31 cellular contexts compared by ENCODE assay signal in the genomic region with DNA sequence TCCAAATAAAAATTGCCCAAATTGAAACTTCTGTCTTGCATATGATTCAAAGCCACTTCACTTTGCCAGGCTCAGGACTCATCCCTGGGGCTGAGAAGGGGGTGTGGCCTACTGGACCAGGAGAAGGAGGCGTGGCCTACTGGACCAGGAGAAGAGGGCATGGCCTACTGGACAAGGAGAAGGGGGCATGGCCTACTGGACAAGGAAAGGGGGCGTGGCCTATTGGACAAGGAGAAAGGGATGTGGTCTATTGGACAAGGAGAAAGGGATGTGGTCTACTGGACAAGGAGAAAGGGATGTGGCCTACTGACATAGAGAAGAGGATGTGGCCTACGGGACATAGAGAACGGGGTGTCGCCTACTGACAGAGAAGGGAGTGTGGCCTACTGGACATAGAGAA.
DNase-seq lines count a peak whose midpoint lies in the region; ATAC-seq and TF ChIP-seq lines count a peak whose summit lies in the region.
"Had no signal": no experiment of that assay in that cellular context is flagged by ENCODE, and none has a peak within 500 bp of the region (broad histone marks: within the 10 kb centered on the region; RNA-seq: fewer than 3 reads in every experiment).

No MANE protein-coding gene starts in this region.

- 86% methylated on average over 5 of the region's 5 CpGs for WGBS in esophagus muscularis mucosa

- peaks cover 28% of the 10 kb centered on the region for H3K4me1 Mint-ChIP-seq in GM23338

- DNase-seq in BE2C (peak; percentile 6), GM23338 (ENCODE audit: low spot score) (peak; percentile 85), RKO (ENCODE audit: low spot score) (peak; percentile 8), esophagus muscularis mucosa (ENCODE audit: extremely low spot score) (peak; percentile 86), midbrain (lab: John Stamatoyannopoulos, UW) (no peak), HuH-7 (ENCODE audit: low spot score) (no peak), inferior parietal cortex (ENCODE audit: extremely low spot score) (no peak)
- DNase-seq: activated CD4-positive, alpha-beta T cell treated with anti-CD3 and anti-CD28 coated beads for 4 hours; activated CD8-positive, alpha-beta memory T cell treated with anti-CD3 and anti-CD28 coated beads for 24 hours; activated gamma-delta T cell; activated T-cell treated with anti-CD3 and anti-CD28 coated beads, Interleukin-2, amount 50 U/mL, for 1 hour; C1 segment of cervical spinal cord; Calu3; caudate nucleus; cortex of kidney; gastrocnemius medialis; GOT3; Karpas-422; mesenchymal stem cell; NCI-H1105; NCI-H1930; NCI-H345; NCI-H82; stimulated activated CD4-positive, alpha-beta T cell treated with anti-CD3 and anti-CD28 coated beads, Interleukin-12 subunit alpha, Interleukin-12 subunit beta, amount 100 ng/mL, for 4 hours; stimulated activated CD4-positive, alpha-beta T cell treated with anti-CD3 and anti-CD28 coated beads, Interleukin-4, amount 100 ng/mL, for 1 hour; trophoblast cell had no signal

- no peaks in the 10 kb centered on the region for H3F3A ChIP-seq in GM23338 (replicated peaks; ENCODE audit: low read depth)

- H3K9me3 ChIP-seq in BE2C (no peaks in the 10 kb centered on the region), esophagus muscularis mucosa (no peaks in the 10 kb centered on the region)
- H3K9me3 ChIP-seq: gastrocnemius medialis had no signal

- H3K4me2 ChIP-seq in GM23338 = no peak overlapping the region

- H3K9me3 Mint-ChIP-seq in GM23338 = no peaks in the 10 kb centered on the region
- H3K9me3 Mint-ChIP-seq: stimulated activated effector memory CD8-positive, alpha-beta T cell treated with anti-CD3 and anti-CD28 coated beads, Interleukin-12 subunit alpha, Interleukin-12 subunit beta, amount 100 ng/mL, for 72 hours had no signal

- no peak overlapping the region for H3K27ac Mint-ChIP-seq in GM23338
- H3K27ac Mint-ChIP-seq: progenitor cell of endocrine pancreas; stimulated activated effector memory CD8-positive, alpha-beta T cell treated with anti-CD3 and anti-CD28 coated beads, Interleukin-12 subunit alpha, Interleukin-12 subunit beta, amount 100 ng/mL, for 72 hours had no signal

- no peaks in the 10 kb centered on the region for H3K79me2 ChIP-seq in GM23338 (replicated peaks; ENCODE audit: insufficient read depth)

- TF ChIP-seq EP300 in esophagus muscularis mucosa (IDR thresholded peaks at IDR 0.05) = no peak

- no peak overlapping the region for H2AFZ ChIP-seq in GM23338

- intact Hi-C loops in esophagus muscularis mucosa (cut with DNase I) = no loop called here

- no peak overlapping the region; the same call in 2 of the 3 replicates for H3K4me3 Mint-ChIP-seq in GM23338
- H3K4me3 Mint-ChIP-seq: stimulated activated effector memory CD8-positive, alpha-beta T cell treated with anti-CD3 and anti-CD28 coated beads, Interleukin-12 subunit alpha, Interleukin-12 subunit beta, amount 100 ng/mL, for 72 hours had no signal

- H3K9me2 ChIP-seq in GM23338 (ENCODE audit: insufficient read depth) = peaks cover 9% of the 10 kb centered on the region; the same call in 1 of the 2 replicates

- no peak for TF ChIP-seq CTCF in BE2C (IDR thresholded peaks at IDR 0.05; ENCODE audit: low read depth, low read length)
- TF ChIP-seq CTCF in GM23338 (conservative IDR thresholded peaks at IDR 0.05; ENCODE audit: low read depth in 2 of 2) = no peak
- TF ChIP-seq CTCF in esophagus muscularis mucosa (IDR thresholded peaks at IDR 0.05) = no peak

- H3K36me3 ChIP-seq in BE2C (no peaks in the 10 kb centered on the region), GM23338 (ENCODE audit: insufficient read depth) (no peaks in the 10 kb centered on the region), esophagus muscularis mucosa (no peaks in the 10 kb centered on the region)
- H3K36me3 ChIP-seq: gastrocnemius medialis had no signal

- H3K27me3 ChIP-seq in BE2C (no peaks in the 10 kb centered on the region), GM23338 (ENCODE audit: insufficient read depth) (no peaks in the 10 kb centered on the region), esophagus muscularis mucosa (peaks cover 0 to 28% (median 0%) of the 10 kb centered on the region in 4 donors)

- TF ChIP-seq POLR2A in esophagus muscularis mucosa (IDR thresholded peaks at IDR 0.05; ENCODE audit: low read depth) = no peak

- H4K20me1 ChIP-seq in GM23338 (replicated peaks; ENCODE audit: insufficient read depth) = no peaks in the 10 kb centered on the region

- ATAC-seq in GM23338 (peak; percentile 13; the same call in 2 of the 3 replicates), HG03565 (IDR thresholded peaks at IDR 0.05; ENCODE audit: unreplicated experiment) (no peak)
- ATAC-seq: gastrocnemius medialis; left lobe of liver; sciatic nerve; stimulated activated effector memory CD8-positive, alpha-beta T cell treated with anti-CD3 and anti-CD28 coated beads, Interleukin-12 subunit alpha, Interleukin-12 subunit beta, amount 100 ng/mL, for 72 hours had no signal

- H3K36me3 Mint-ChIP-seq in GM23338 (ENCODE audit: low read depth) = peaks cover 18% of the 10 kb centered on the region; the same call in 2 of the 3 replicates
- H3K36me3 Mint-ChIP-seq: stimulated activated effector memory CD8-positive, alpha-beta T cell treated with anti-CD3 and anti-CD28 coated beads, Interleukin-12 subunit alpha, Interleukin-12 subunit beta, amount 100 ng/mL, for 72 hours had no signal

- H3K4me1 ChIP-seq in BE2C = no peaks in the 10 kb centered on the region
- H3K4me1 ChIP-seq in GM23338 (ENCODE audit: insufficient read depth) = peaks cover 16% of the 10 kb centered on the region
- no peaks in the 10 kb centered on the region for H3K4me1 ChIP-seq in esophagus muscularis mucosa
- H3K4me1 ChIP-seq: gastrocnemius medialis had no signal

- no peak overlapping the region for H3K27ac ChIP-seq in GM23338 (ENCODE audit: low read depth)
- no peak overlapping the region for H3K27ac ChIP-seq in esophagus muscularis mucosa (replicated peaks in 1 of 4)
- H3K27ac ChIP-seq: gastrocnemius medialis had no signal

- no peak overlapping the region for H3K4me3 ChIP-seq in BE2C (ENCODE audit: low read depth, low read length)
- no peak overlapping the region for H3K4me3 ChIP-seq in GM23338
- no peak overlapping the region for H3K4me3 ChIP-seq in esophagus muscularis mucosa
- H3K4me3 ChIP-seq: gastrocnemius medialis had no signal

- H3K27me3 Mint-ChIP-seq in GM23338 (ENCODE audit: insufficient read depth, low read depth, poor library complexity) = peaks cover 10% of the 10 kb centered on the region

TF ChIP-seq in GM23338, 12 proteins besides CTCF, POLR2A, EP300 and RAD21 (continues in another document):
- no peak for TF ChIP-seq POLR2AphosphoS5 (IDR thresholded peaks at IDR 0.05; ENCODE audit: low read depth)
- no peak for TF ChIP-seq ZNF114 (CRISPR knock-in tag; IDR thresholded peaks at IDR 0.05)
- TF ChIP-seq, protein P1, sequence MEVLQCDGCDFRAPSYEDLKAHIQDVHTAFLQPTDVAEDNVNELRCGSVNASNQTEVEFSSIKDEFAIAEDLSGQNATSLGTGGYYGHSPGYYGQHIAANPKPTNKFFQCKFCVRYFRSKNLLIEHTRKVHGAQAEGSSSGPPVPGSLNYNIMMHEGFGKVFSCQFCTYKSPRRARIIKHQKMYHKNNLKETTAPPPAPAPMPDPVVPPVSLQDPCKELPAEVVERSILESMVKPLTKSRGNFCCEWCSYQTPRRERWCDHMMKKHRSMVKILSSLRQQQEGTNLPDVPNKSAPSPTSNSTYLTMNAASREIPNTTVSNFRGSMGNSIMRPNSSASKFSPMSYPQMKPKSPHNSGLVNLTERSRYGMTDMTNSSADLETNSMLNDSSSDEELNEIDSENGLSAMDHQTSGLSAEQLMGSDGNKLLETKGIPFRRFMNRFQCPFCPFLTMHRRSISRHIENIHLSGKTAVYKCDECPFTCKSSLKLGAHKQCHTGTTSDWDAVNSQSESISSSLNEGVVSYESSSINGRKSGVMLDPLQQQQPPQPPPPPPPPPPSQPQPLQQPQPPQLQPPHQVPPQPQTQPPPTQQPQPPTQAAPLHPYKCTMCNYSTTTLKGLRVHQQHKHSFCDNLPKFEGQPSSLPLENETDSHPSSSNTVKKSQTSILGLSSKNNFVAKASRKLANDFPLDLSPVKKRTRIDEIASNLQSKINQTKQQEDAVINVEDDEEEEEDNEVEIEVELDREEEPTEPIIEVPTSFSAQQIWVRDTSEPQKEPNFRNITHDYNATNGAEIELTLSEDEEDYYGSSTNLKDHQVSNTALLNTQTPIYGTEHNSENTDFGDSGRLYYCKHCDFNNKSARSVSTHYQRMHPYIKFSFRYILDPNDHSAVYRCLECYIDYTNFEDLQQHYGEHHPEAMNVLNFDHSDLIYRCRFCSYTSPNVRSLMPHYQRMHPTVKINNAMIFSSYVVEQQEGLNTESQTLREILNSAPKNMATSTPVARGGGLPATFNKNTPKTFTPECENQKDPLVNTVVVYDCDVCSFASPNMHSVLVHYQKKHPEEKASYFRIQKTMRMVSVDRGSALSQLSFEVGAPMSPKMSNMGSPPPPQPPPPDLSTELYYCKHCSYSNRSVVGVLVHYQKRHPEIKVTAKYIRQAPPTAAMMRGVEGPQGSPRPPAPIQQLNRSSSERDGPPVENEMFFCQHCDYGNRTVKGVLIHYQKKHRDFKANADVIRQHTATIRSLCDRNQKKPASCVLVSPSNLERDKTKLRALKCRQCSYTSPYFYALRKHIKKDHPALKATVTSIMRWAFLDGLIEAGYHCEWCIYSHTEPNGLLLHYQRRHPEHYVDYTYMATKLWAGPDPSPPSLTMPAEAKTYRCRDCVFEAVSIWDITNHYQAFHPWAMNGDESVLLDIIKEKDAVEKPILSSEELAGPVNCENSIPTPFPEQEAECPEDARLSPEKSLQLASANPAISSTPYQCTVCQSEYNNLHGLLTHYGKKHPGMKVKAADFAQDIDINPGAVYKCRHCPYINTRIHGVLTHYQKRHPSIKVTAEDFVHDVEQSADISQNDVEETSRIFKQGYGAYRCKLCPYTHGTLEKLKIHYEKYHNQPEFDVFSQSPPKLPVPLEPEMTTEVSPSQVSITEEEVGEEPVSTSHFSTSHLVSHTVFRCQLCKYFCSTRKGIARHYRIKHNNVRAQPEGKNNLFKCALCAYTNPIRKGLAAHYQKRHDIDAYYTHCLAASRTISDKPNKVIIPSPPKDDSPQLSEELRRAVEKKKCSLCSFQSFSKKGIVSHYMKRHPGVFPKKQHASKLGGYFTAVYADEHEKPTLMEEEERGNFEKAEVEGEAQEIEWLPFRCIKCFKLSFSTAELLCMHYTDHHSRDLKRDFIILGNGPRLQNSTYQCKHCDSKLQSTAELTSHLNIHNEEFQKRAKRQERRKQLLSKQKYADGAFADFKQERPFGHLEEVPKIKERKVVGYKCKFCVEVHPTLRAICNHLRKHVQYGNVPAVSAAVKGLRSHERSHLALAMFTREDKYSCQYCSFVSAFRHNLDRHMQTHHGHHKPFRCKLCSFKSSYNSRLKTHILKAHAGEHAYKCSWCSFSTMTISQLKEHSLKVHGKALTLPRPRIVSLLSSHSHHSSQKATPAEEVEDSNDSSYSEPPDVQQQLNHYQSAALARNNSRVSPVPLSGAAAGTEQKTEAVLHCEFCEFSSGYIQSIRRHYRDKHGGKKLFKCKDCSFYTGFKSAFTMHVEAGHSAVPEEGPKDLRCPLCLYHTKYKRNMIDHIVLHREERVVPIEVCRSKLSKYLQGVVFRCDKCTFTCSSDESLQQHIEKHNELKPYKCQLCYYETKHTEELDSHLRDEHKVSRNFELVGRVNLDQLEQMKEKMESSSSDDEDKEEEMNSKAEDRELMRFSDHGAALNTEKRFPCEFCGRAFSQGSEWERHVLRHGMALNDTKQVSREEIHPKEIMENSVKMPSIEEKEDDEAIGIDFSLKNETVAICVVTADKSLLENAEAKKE (CRISPR knock-in tag; IDR thresholded peaks at IDR 0.05) = no peak

Comparison
In these comparisons a context has a peak if more than half of its experiments do, and no peak if none do; other contexts are left out.
1. DNase-seq: peak in BE2C (single experiment), GM23338 (single experiment), RKO (single experiment) and esophagus muscularis mucosa (single experiment); none in midbrain (single experiment), HuH-7 (single experiment) and inferior parietal cortex (single experiment).